Comparison of ENCODE assay signal across 25 cellular contexts in the genomic region with DNA sequence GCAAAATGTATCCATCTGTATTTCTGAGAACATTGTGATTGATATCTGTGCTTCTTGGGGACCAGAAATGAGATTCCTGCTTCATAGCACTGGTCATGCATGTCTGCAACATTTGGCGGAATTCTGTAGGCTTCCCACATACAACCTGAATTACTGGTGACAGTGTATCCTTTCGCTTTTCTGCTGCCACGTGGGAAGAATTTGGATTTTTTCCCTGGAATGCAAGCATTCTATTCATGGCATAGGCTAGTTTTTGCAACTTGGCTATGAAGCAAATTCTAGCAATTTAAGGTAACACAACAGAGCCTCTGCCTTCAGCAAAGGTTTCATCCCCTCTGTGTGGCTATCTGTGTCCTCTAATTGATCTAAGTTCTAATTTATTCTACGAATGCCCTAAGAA.
DNase-seq lines count a peak whose midpoint lies in the region; ATAC-seq and TF ChIP-seq lines count a peak whose summit lies in the region.
"Had no signal": no experiment of that assay in that cellular context is flagged by ENCODE, and none has a peak within 500 bp of the region (broad histone marks: within the 10 kb centered on the region; RNA-seq: fewer than 3 reads in every experiment).

No MANE protein-coding gene starts in this region.

- H4K20me1 ChIP-seq in PC-3 (ENCODE audit: low read length) = peaks cover 84% of the 10 kb centered on the region

- peaks cover 2% of the 10 kb centered on the region for H3F3A ChIP-seq in PC-3 (ENCODE audit: low read length, unreplicated experiment)

- peaks cover 16% of the 10 kb centered on the region for H3K4me1 ChIP-seq in PC-3 (ENCODE audit: insufficient read depth, low read length)
- peaks cover 7 to 39% of the 10 kb centered on the region in 2 donors for H3K4me1 ChIP-seq in breast epithelium
- H3K4me1 ChIP-seq in skeletal muscle satellite cell (ENCODE audit: control insufficient read depth, insufficient read depth, low read length) = peaks cover 69% of the 10 kb centered on the region

- H3K36me3 ChIP-seq in PC-3 (ENCODE audit: low read depth, low read length) (peaks cover 72% of the 10 kb centered on the region), breast epithelium (no peaks in the 10 kb centered on the region), skeletal muscle satellite cell (ENCODE audit: insufficient read depth, low read length) (peaks cover 29% of the 10 kb centered on the region)

- POLR2A ChIA-PET in PC-3 (lab: Charles Lee; ENCODE audit: unreplicated experiment) = no interaction called here

- peaks cover 97% of the 10 kb centered on the region for H3K79me2 ChIP-seq in PC-3 (ENCODE audit: low read length)
- H3K79me2 ChIP-seq: parathyroid adenoma had no signal

- CTCF ChIA-PET in PC-3 (lab: Charles Lee) = no interaction called here

- H3K9me2 ChIP-seq in PC-3 (replicated peaks; ENCODE audit: low read length) = no peaks in the 10 kb centered on the region

- H3K9me3 ChIP-seq in PC-3 (ENCODE audit: low read length) (no peaks in the 10 kb centered on the region), breast epithelium (no peaks in the 10 kb centered on the region), skeletal muscle satellite cell (replicated peaks; ENCODE audit: low read length) (no peaks in the 10 kb centered on the region)
- H3K9me3 ChIP-seq: MG63, mucosa of descending colon, SJSA1, testis had no signal

- TF ChIP-seq POLR2A in breast epithelium (IDR thresholded peaks at IDR 0.05) = no peak

- TF ChIP-seq CTCF in PC-3 (conservative IDR thresholded peaks at IDR 0.05; ENCODE audit: low read depth, low read length) (no peak), breast epithelium (IDR thresholded peaks at IDR 0.05) (no peak)

- H2AFZ ChIP-seq in PC-3 (ENCODE audit: low read length) = no peak overlapping the region
- H2AFZ ChIP-seq: parathyroid adenoma had no signal

- H3K9ac ChIP-seq in PC-3 (ENCODE audit: low read length) = no peak overlapping the region
- peak overlapping the region; percentile 4 for H3K9ac ChIP-seq in skeletal muscle satellite cell (ENCODE audit: low read depth, low read length)
- H3K9ac ChIP-seq: parathyroid adenoma had no signal

- H3K27ac ChIP-seq in PC-3 (ENCODE audit: low read length) (peak overlapping the region; percentile 37), breast epithelium (peak overlapping the region; percentile 67 to 68)
- H3K27ac ChIP-seq: C4-2B, parathyroid adenoma, SJSA1, testis had no signal

- BruUV-seq in PC-3 (replicated peaks; lab: Mats Ljungman, UMichigan) = no TSS peak

- H3K27me3 ChIP-seq in PC-3 (ENCODE audit: low read length) (no peaks in the 10 kb centered on the region), breast epithelium (no peaks in the 10 kb centered on the region), skeletal muscle satellite cell (ENCODE audit: control insufficient read depth, insufficient read depth, low read length) (no peaks in the 10 kb centered on the region)
- H3K27me3 ChIP-seq: MG63, SJSA1, testis had no signal

- H3K4me2 ChIP-seq in PC-3 (ENCODE audit: low read length) = no peak overlapping the region
- no peak overlapping the region for H3K4me2 ChIP-seq in skeletal muscle satellite cell (ENCODE audit: low read length)

- intact Hi-C loops in PC-3 (cut with micrococcal nuclease) (no loop called here), breast epithelium (cut with DNase I; ENCODE audit: low total_unique reads) (no loop called here)

- ATAC-seq in PC-3 = no peak
- ATAC-seq in HG03196 (IDR thresholded peaks at IDR 0.05; ENCODE audit: unreplicated experiment) = no peak
- ATAC-seq in GM21825 (IDR thresholded peaks at IDR 0.05; ENCODE audit: unreplicated experiment) = no peak
- ATAC-seq: mucosa of descending colon; natural killer cell treated with Interleukin-12 subunit alpha and Interleukin-12 subunit beta and Interleukin-15 and Interleukin-18, amount 100 ng/mL, for 72 hours had no signal

- no peak overlapping the region for H3K4me3 ChIP-seq in PC-3 (ENCODE audit: low read length)
- no peak overlapping the region for H3K4me3 ChIP-seq in breast epithelium
- no peak overlapping the region for H3K4me3 ChIP-seq in skeletal muscle satellite cell (ENCODE audit: low read length)
- H3K4me3 ChIP-seq: MG63, mucosa of descending colon, SJSA1, testis had no signal

- DNase-seq in PC-3 (no peak), breast epithelium (ENCODE audit: low spot score in 2 of 2) (no peak), inferior parietal cortex (ENCODE audit: extremely low spot score) (peak; percentile 43), NCI-H345 (lab: John Stamatoyannopoulos, UW) (no peak), NCI-H2227 treated with DMSO at 0.1 percent for 48 hours (lab: John Stamatoyannopoulos, UW) (no peak)
- DNase-seq: activated CD4-positive, alpha-beta T cell treated with anti-CD3 and anti-CD28 coated beads, Interleukin-2, amount 50 U/mL, for 4 hours; activated naive CD4-positive, alpha-beta T cell treated with anti-CD3 and anti-CD28 coated beads for 36 hours; amniotic stem cell; Calu3; effector CD4-positive, alpha-beta T cell; immature natural killer cell; MG63; mucosa of descending colon; NCI-H2029; right cardiac atrium; stimulated activated naive CD4-positive, alpha-beta T cell; T-helper 1 cell; testis had no signal
